Comparison of ENCODE assay signal across 1 cellular context in genomic region chr6:79231101-79231500, GRCh38.
TF ChIP-seq lines count a peak whose summit lies in the region.

No MANE protein-coding gene starts in this region.

TF ChIP-seq in K562, 482 proteins besides CTCF, POLR2A, EP300 and RAD21:
- TF ChIP-seq, protein P1, sequence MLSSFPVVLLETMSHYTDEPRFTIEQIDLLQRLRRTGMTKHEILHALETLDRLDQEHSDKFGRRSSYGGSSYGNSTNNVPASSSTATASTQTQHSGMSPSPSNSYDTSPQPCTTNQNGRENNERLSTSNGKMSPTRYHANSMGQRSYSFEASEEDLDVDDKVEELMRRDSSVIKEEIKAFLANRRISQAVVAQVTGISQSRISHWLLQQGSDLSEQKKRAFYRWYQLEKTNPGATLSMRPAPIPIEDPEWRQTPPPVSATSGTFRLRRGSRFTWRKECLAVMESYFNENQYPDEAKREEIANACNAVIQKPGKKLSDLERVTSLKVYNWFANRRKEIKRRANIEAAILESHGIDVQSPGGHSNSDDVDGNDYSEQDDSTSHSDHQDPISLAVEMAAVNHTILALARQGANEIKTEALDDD (IDR thresholded peaks at IDR 0.05), result 0 out of 2 replicates have a peak, but pooled peaks have one; percentile 6
- TF ChIP-seq ZNF384 (IDR thresholded peaks at IDR 0.05; ENCODE audit: low read depth, low read length), result no peak
